9 cellular contexts compared by ENCODE assay signal in the genomic region with DNA sequence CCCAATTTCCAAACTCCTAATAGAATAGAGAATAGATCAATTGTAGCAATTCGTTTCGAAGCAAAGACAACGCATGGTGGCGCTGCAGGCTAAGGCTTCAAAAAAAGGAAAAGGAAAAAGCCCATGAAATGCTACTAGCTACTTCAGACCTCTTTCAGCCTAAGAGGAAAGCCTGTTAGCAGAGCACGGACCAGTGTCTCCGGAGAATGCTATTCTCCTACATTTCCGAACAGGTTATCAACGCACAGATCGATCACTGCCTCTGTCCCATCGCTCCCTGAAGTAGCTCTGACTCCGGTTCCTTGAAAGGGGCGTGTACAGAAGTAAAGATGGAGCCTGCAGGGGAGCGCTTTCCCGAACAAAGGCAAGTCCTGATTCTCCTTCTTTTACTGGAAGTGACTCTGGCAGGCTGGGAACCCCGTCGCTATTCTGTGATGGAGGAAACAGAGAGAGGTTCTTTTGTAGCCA. TPM values are rescaled to one million over a fixed set of nuclear protein-coding genes. Genes with fewer than 3 reads are reported as not detected.
A peak's percentile ranks its signal among the peaks of the same experiment; 100 is the strongest.
DNase-seq lines count a peak whose midpoint lies in the region; ATAC-seq and TF ChIP-seq lines count a peak whose summit lies in the region.
"Had no signal": no experiment of that assay in that cellular context is flagged by ENCODE, and none has a peak within 500 bp of the region (broad histone marks: within the 10 kb centered on the region; RNA-seq: fewer than 3 reads in every experiment).

TSS of gene PCDHB15 (plus strand) at position 146 of the 468 bp plus-strand sequence. CDS start at position 330, 184 bp downstream.

- CTCF ChIA-PET in activated naive CD4-positive, alpha-beta T cell treated with anti-CD3 and anti-CD28 coated beads, Interleukin-2, amount 10 ng/mL, durations not matched to agents 7 days and 5 days (lab: Charles Lee) = interaction anchor here (0.8 to 1.4 kb wide), 3 partner anchors 9 to 58 kb away, joined by 3 read pairs; partner anchors contain the start of gene PCDHB9

- H3K4me3 Mint-ChIP-seq in activated naive CD4-positive, alpha-beta T cell treated with anti-CD3 and anti-CD28 coated beads, Interleukin-2, amount 10 ng/mL, durations not matched to agents 7 days and 5 days = no peak within 1 kb of the TSS
- peak within 1 kb of the TSS; percentile 84 for H3K4me3 Mint-ChIP-seq in type B pancreatic cell

- H3K9me3 Mint-ChIP-seq in activated naive CD4-positive, alpha-beta T cell treated with anti-CD3 and anti-CD28 coated beads, Interleukin-2, amount 10 ng/mL, durations not matched to agents 7 days and 5 days = peaks cover 46% of the 10 kb centered on the region
- peaks cover 25% of the 10 kb centered on the region for H3K9me3 Mint-ChIP-seq in type B pancreatic cell

- H3K36me3 Mint-ChIP-seq in activated naive CD4-positive, alpha-beta T cell treated with anti-CD3 and anti-CD28 coated beads, Interleukin-2, amount 10 ng/mL, durations not matched to agents 7 days and 5 days = peaks cover 4% of the 10 kb centered on the region
- peaks cover 18% of the 10 kb centered on the region for H3K36me3 Mint-ChIP-seq in type B pancreatic cell

- H3K4me1 Mint-ChIP-seq in activated naive CD4-positive, alpha-beta T cell treated with anti-CD3 and anti-CD28 coated beads, Interleukin-2, amount 10 ng/mL, durations not matched to agents 7 days and 5 days = no peaks in the 10 kb centered on the region
- H3K4me1 Mint-ChIP-seq in type B pancreatic cell (ENCODE audit: unreplicated experiment) = no peaks in the 10 kb centered on the region

- no peak within 1 kb of the TSS for H3K27ac Mint-ChIP-seq in activated naive CD4-positive, alpha-beta T cell treated with anti-CD3 and anti-CD28 coated beads, Interleukin-2, amount 10 ng/mL, durations not matched to agents 7 days and 5 days
- H3K27ac Mint-ChIP-seq in type B pancreatic cell = no peak within 1 kb of the TSS

- H3K4me3 ChIP-seq in astrocyte of the cerebellum (ENCODE audit: low read depth, low read length) = peak within 1 kb of the TSS; percentile 9

- peaks cover 16% of the 10 kb centered on the region for H3K27me3 Mint-ChIP-seq in activated naive CD4-positive, alpha-beta T cell treated with anti-CD3 and anti-CD28 coated beads, Interleukin-2, amount 10 ng/mL, durations not matched to agents 7 days and 5 days
- H3K27me3 Mint-ChIP-seq in type B pancreatic cell = no peaks in the 10 kb centered on the region

- DNase-seq in activated naive CD4-positive, alpha-beta T cell treated with anti-CD3 and anti-CD28 coated beads, Interleukin-2, amount 10 ng/mL, durations not matched to agents 7 days and 5 days = peak; percentile 48
- no peak for DNase-seq in activated naive CD4-positive, alpha-beta T cell treated with anti-CD3 and anti-CD28 coated beads, Interleukin-2, amount 50 U/mL, for 16 hours
- DNase-seq in astrocyte of the cerebellum (ENCODE audit: low read depth) = no peak
- peak; percentile 12 for DNase-seq in kidney tubule cell (ENCODE audit: low spot score)
- DNase-seq in type B pancreatic cell (ENCODE audit: extremely low spot score, unreplicated experiment) = no peak
- DNase-seq: DND-41 had no signal

- in situ Hi-C loops in astrocyte of the cerebellum (cut with HindIII; ENCODE audit: low sequenced_read_pairs) = no loop called here

- ATAC-seq in HG02852 (IDR thresholded peaks at IDR 0.05; ENCODE audit: unreplicated experiment) (no peak), HG03139 (IDR thresholded peaks at IDR 0.05; ENCODE audit: unreplicated experiment) (no peak), HG03469 (IDR thresholded peaks at IDR 0.05; ENCODE audit: unreplicated experiment) (no peak)

- TF ChIP-seq CTCF in astrocyte of the cerebellum (IDR thresholded peaks at IDR 0.05; ENCODE audit: low read depth, low read length, missing control alignments) = no peak
- TF ChIP-seq CTCF in type B pancreatic cell (conservative IDR thresholded peaks at IDR 0.05) = peak; percentile 67

RNA-seq across cellular contexts. Expression of gene PCDHB15, which starts in this region (rescaled TPM):
- 3.3 and 3.8 TPM in 2 replicates for total RNA-seq in type B pancreatic cell (ENCODE audit: low replicate concordance)

Comparison
In these comparisons a context has a peak if more than half of its experiments do, and no peak if none do; other contexts are left out.
1. DNase-seq: peak in activated naive CD4-positive, alpha-beta T cell treated with anti-CD3 and anti-CD28 coated beads, Interleukin-2, amount 10 ng/mL, durations not matched to agents 7 days and 5 days (single experiment) and kidney tubule cell (single experiment); none in activated naive CD4-positive, alpha-beta T cell treated with anti-CD3 and anti-CD28 coated beads, Interleukin-2, amount 50 U/mL, for 16 hours (single experiment), astrocyte of the cerebellum (single experiment) and type B pancreatic cell (single experiment).